Comparison of ENCODE assay signal across 18 cellular contexts in genomic region chr9:20335668-20336332, GRCh38.
DNase-seq lines count a peak whose midpoint lies in the region; ATAC-seq, FAIRE-seq and TF ChIP-seq lines count a peak whose summit lies in the region.
"Had no signal": no experiment of that assay in that cellular context is flagged by ENCODE, and none has a peak within 500 bp of the region (broad histone marks: within the 10 kb centered on the region; RNA-seq: fewer than 3 reads in every experiment).

No MANE protein-coding gene starts in this region.

- H3K4me3 Mint-ChIP-seq in activated naive CD8-positive, alpha-beta T cell treated with anti-CD3 and anti-CD28 coated beads, Interleukin-2, amount 50 U/mL, for 24 hours = no peak overlapping the region
- H3K4me3 Mint-ChIP-seq in natural killer cell treated with Interleukin-12 subunit alpha and Interleukin-12 subunit beta and Interleukin-15 and Interleukin-18, amount 100 ng/mL, for 72 hours = no peak overlapping the region
- H3K4me3 Mint-ChIP-seq: CD4-positive, alpha-beta T cell had no signal

- peaks cover 38% of the 10 kb centered on the region for H3K4me1 Mint-ChIP-seq in activated naive CD8-positive, alpha-beta T cell treated with anti-CD3 and anti-CD28 coated beads, Interleukin-2, amount 50 U/mL, for 24 hours
- H3K4me1 Mint-ChIP-seq in natural killer cell treated with Interleukin-12 subunit alpha and Interleukin-12 subunit beta and Interleukin-15 and Interleukin-18, amount 100 ng/mL, for 72 hours (ENCODE audit: low read depth in 2 of 2) = peaks cover 24 to 32% of the 10 kb centered on the region in 2 donors

- no peaks in the 10 kb centered on the region for H3K36me3 Mint-ChIP-seq in activated naive CD8-positive, alpha-beta T cell treated with anti-CD3 and anti-CD28 coated beads, Interleukin-2, amount 50 U/mL, for 24 hours (ENCODE audit: low read depth)
- no peaks in the 10 kb centered on the region for H3K36me3 Mint-ChIP-seq in natural killer cell treated with Interleukin-12 subunit alpha and Interleukin-12 subunit beta and Interleukin-15 and Interleukin-18, amount 100 ng/mL, for 72 hours

- no peak for TF ChIP-seq POLR2A in GM12891 (IDR thresholded peaks at IDR 0.05; ENCODE audit: low read depth, low read length)

- no peak for FAIRE-seq in GM12891 (lab: Jason Lieb, UNC)
- FAIRE-seq: RCC 7860 had no signal

- H3K27ac Mint-ChIP-seq in activated naive CD8-positive, alpha-beta T cell treated with anti-CD3 and anti-CD28 coated beads, Interleukin-2, amount 50 U/mL, for 24 hours = no peak overlapping the region
- H3K27ac Mint-ChIP-seq in natural killer cell treated with Interleukin-12 subunit alpha and Interleukin-12 subunit beta and Interleukin-15 and Interleukin-18, amount 100 ng/mL, for 72 hours = no peak overlapping the region
- H3K27ac Mint-ChIP-seq: CD4-positive, alpha-beta T cell had no signal

- H3K9me3 Mint-ChIP-seq in activated naive CD8-positive, alpha-beta T cell treated with anti-CD3 and anti-CD28 coated beads, Interleukin-2, amount 50 U/mL, for 24 hours = peaks cover 14% of the 10 kb centered on the region
- no peaks in the 10 kb centered on the region for H3K9me3 Mint-ChIP-seq in natural killer cell treated with Interleukin-12 subunit alpha and Interleukin-12 subunit beta and Interleukin-15 and Interleukin-18, amount 100 ng/mL, for 72 hours
- H3K9me3 Mint-ChIP-seq: CD4-positive, alpha-beta T cell had no signal

- H3K27me3 Mint-ChIP-seq in activated naive CD8-positive, alpha-beta T cell treated with anti-CD3 and anti-CD28 coated beads, Interleukin-2, amount 50 U/mL, for 24 hours = no peaks in the 10 kb centered on the region
- peaks cover 0 to 10% of the 10 kb centered on the region in 2 donors for H3K27me3 Mint-ChIP-seq in natural killer cell treated with Interleukin-12 subunit alpha and Interleukin-12 subunit beta and Interleukin-15 and Interleukin-18, amount 100 ng/mL, for 72 hours
- H3K27me3 Mint-ChIP-seq: CD4-positive, alpha-beta T cell had no signal

- ATAC-seq in GM18867 (IDR thresholded peaks at IDR 0.05; ENCODE audit: unreplicated experiment) (peak; percentile 42), GM21619 (IDR thresholded peaks at IDR 0.05; ENCODE audit: unreplicated experiment) (no peak)
- ATAC-seq in activated naive CD8-positive, alpha-beta T cell treated with anti-CD3 and anti-CD28 coated beads, Interleukin-2, amount 50 U/mL, for 24 hours = peak; percentile 67
- peak; percentile 79 to 80 for ATAC-seq in natural killer cell treated with Interleukin-12 subunit alpha and Interleukin-12 subunit beta and Interleukin-15 and Interleukin-18, amount 100 ng/mL, for 72 hours

- DNase-seq in GM12891 (ENCODE audit: insufficient read length, low spot score) (no peak), NCI-H774 (lab: John Stamatoyannopoulos, UW) (no peak), NCI-H2029 (lab: John Stamatoyannopoulos, UW) (no peak)
- no peak for DNase-seq in activated naive CD8-positive, alpha-beta T cell treated with anti-CD3 and anti-CD28 coated beads, Interleukin-2, amount 50 U/mL, for 24 hours
- DNase-seq in natural killer cell treated with Interleukin-12 subunit alpha and Interleukin-12 subunit beta and Interleukin-15 and Interleukin-18, amount 100 ng/mL, for 72 hours (ENCODE audit: low spot score) = no peak
- DNase-seq: Caco-2; CD4-positive, alpha-beta T cell; DMS 273 treated with DMSO at 0.1 percent for 48 hours; DMS79 treated with DMSO at 0.1 percent for 48 hours; Karpas-422; NCI-H1694; NCI-H2081 treated with DMSO at 0.1 percent for 48 hours; NCI-H2171 treated with DMSO at 0.1 percent for 48 hours; NCI-H524 treated with DMSO at 0.1 percent for 48 hours; OCI-M1 had no signal

TF ChIP-seq in GM12891, 5 proteins besides CTCF, POLR2A, EP300 and RAD21:
- TF ChIP-seq POLR2AphosphoS5 (IDR thresholded peaks at IDR 0.05; ENCODE audit: low read depth, low read length) (peak; percentile 61; the same call in 1 of the 2 replicates), POU2F2 (IDR thresholded peaks at IDR 0.05; ENCODE audit: low read depth, low read length) (no peak)
